ENCODE assay signal across 9 cellular contexts in the genomic region with DNA sequence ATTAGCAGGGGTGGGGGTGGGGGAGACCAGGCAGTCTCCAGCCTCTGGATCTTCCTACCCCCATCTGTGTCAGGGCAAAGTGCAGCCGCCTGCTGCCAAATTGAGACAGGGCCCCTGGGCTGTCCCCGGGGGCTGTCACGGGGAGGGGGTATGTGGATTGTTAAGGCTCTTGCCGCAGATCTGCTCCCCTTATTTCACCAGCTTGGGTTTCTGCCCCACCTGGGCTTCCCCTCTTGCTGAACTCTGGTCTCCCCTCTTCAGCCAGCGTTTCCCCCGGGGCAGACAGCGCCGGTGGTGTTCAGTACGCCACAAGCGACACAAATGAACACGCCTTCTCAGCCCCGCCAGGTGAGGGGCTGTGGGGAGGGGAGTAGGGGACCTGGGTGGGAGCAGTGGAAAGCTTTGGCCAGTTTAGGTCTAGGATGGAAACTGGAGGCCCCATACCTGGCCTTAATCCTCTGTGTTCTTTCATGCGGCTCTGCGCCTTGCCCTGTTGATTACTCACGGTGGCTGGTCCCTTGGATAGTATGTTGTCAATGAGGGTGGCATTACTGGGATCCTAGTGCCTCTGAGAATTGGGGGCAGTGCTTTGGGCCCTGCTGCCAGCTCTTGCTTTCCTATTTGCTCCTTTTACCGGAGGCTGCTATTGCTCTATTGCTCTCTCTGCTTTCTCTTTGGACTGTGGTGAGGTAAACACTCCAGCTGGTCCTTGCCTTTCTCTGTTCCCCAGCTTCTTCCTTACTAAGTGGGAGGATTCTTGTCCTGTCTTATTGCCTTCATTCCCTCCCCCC. TPM values are rescaled to one million over a fixed set of nuclear protein-coding genes. Genes with fewer than 3 reads are reported as not detected.
DNase-seq lines count a peak whose midpoint lies in the region; ATAC-seq and TF ChIP-seq lines count a peak whose summit lies in the region.
"Had no signal": no experiment of that assay in that cellular context is flagged by ENCODE, and none has a peak within 500 bp of the region (broad histone marks: within the 10 kb centered on the region; RNA-seq: fewer than 3 reads in every experiment).

No MANE protein-coding gene starts in this region.

- peak overlapping the region; percentile 91 for H3K9ac ChIP-seq in endodermal cell (ENCODE audit: extremely low read depth, low read length, poor library complexity, severe bottlenecking)

- H3K27ac ChIP-seq in endodermal cell (ENCODE audit: low read depth, low read length) = no peak overlapping the region

- H3K36me3 Mint-ChIP-seq in endodermal cell (ENCODE audit: low read depth) = peaks cover 34% of the 10 kb centered on the region
- peaks cover 18% of the 10 kb centered on the region for H3K36me3 Mint-ChIP-seq in osteocyte (ENCODE audit: unreplicated experiment)

- no peak for ATAC-seq in GM18519 (IDR thresholded peaks at IDR 0.05; ENCODE audit: low FRiP score, unreplicated experiment)

- H3K27ac Mint-ChIP-seq in endodermal cell = peak overlapping the region; percentile 74
- H3K27ac Mint-ChIP-seq in osteocyte (ENCODE audit: unreplicated experiment) = peak overlapping the region; percentile 75

- H3K27me3 ChIP-seq in endodermal cell (ENCODE audit: control insufficient read depth, insufficient read depth, low read length, poor library complexity, severe bottlenecking) = no peaks in the 10 kb centered on the region

- no peaks in the 10 kb centered on the region for H3K27me3 Mint-ChIP-seq in endodermal cell (ENCODE audit: insufficient read depth)
- no peaks in the 10 kb centered on the region for H3K27me3 Mint-ChIP-seq in osteocyte (ENCODE audit: unreplicated experiment)

- DNase-seq in RKO (ENCODE audit: low spot score) = peak; percentile 56
- DNase-seq in endodermal cell = no peak
- DNase-seq in osteocyte (ENCODE audit: extremely low spot score, unreplicated experiment) = no peak
- no peak for DNase-seq in SKM-1 (lab: John Stamatoyannopoulos, UW; ENCODE audit: unreplicated experiment)
- no peak for DNase-seq in stimulated activated CD4-positive, alpha-beta T cell treated with anti-CD3 and anti-CD28 coated beads, Interleukin-4, amount 100 ng/mL, for 24 hours
- DNase-seq in NCI-H1417 treated with DMSO at 0.1 percent for 48 hours (lab: John Stamatoyannopoulos, UW) = no peak

- H3K4me3 Mint-ChIP-seq in endodermal cell (peak overlapping the region; percentile 84), osteocyte (ENCODE audit: unreplicated experiment) (peak overlapping the region; percentile 79)

- TF ChIP-seq CTCF in endodermal cell (conservative IDR thresholded peaks at IDR 0.05) (no peak), osteocyte (IDR thresholded peaks at IDR 0.05) (no peak)

- H3K9me3 ChIP-seq in endodermal cell (ENCODE audit: control insufficient read depth, low read length) = no peaks in the 10 kb centered on the region

- WGBS in endodermal cell (ENCODE audit: insufficient coverage in 1 of 2, insufficient read length in 1 of 2), 2 experiments = 56 to 90% methylated on average over 2 to 16 of the region's 16 CpGs

- H3K9me3 Mint-ChIP-seq in endodermal cell (no peaks in the 10 kb centered on the region), osteocyte (ENCODE audit: unreplicated experiment) (no peaks in the 10 kb centered on the region)

- peaks cover 47% of the 10 kb centered on the region for H3K36me3 ChIP-seq in endodermal cell (ENCODE audit: control insufficient read depth, insufficient read depth, low read length)

- peaks cover 22% of the 10 kb centered on the region for H3K4me1 Mint-ChIP-seq in endodermal cell
- peaks cover 43% of the 10 kb centered on the region for H3K4me1 Mint-ChIP-seq in osteocyte (ENCODE audit: unreplicated experiment)

- peaks cover 5% of the 10 kb centered on the region for H3K4me1 ChIP-seq in endodermal cell (ENCODE audit: control insufficient read depth, insufficient read depth, low read length)

- H3K4me3 ChIP-seq in GM08714 (ENCODE audit: low read length) = peak overlapping the region; percentile 93
- peak overlapping the region; percentile 95 for H3K4me3 ChIP-seq in endodermal cell (ENCODE audit: low read length)

RNA-seq across cellular contexts. Expression of a gene that starts 1.7 kb away (rescaled TPM):
- total RNA-seq in endodermal cell (100 to 1,000 TPM; 408 to 475 TPM), osteocyte (367 and 385 TPM in 2 replicates)
- polyA plus RNA-seq in endodermal cell (2013, experiment 1 of 2) = 196 TPM
- polyA plus RNA-seq in endodermal cell (2013, experiment 2 of 2) = 206 TPM

RNA-seq across cellular contexts. Expression of a gene that starts 17.0 kb away (rescaled TPM):
- total RNA-seq in endodermal cell (100 to 1,000 TPM; 332 TPM), osteocyte (222 and 239 TPM in 2 replicates)
- 318 TPM for polyA plus RNA-seq in endodermal cell (2013, experiment 1 of 2)
- 281 TPM for polyA plus RNA-seq in endodermal cell (2013, experiment 2 of 2)

RNA-seq across cellular contexts. Expression of a gene that starts 21.3 kb away (rescaled TPM):
- total RNA-seq in endodermal cell = 10 to 100 TPM; 18.3 to 24.1 TPM
- polyA plus RNA-seq in endodermal cell (2013, experiment 1 of 2) = 28.0 TPM
- polyA plus RNA-seq in endodermal cell (2013, experiment 2 of 2) = 25.5 TPM
- total RNA-seq in osteocyte = 10.1 and 11.3 TPM in 2 replicates

RNA-seq across cellular contexts. Expression of a gene that starts 40.2 kb away (rescaled TPM):
- total RNA-seq in endodermal cell (not detected), osteocyte (not detected in 2 replicates)
- not detected for polyA plus RNA-seq in endodermal cell (2013, experiment 1 of 2)
- polyA plus RNA-seq in endodermal cell (2013, experiment 2 of 2) = not detected
- total RNA-seq: T-helper 1 cell treated with Interleukin-12 subunit alpha and Interleukin-12 subunit beta and Interleukin-4 antibody, amounts not matched to agents 30 ng/mL and 1 ng/mL, for 36 hours had no signal

RNA-seq across cellular contexts. Expression of a gene that starts 45.3 kb away (rescaled TPM):
- total RNA-seq in endodermal cell (10 to 100 TPM; 32.4 to 38.4 TPM), osteocyte (9.4 and 9.7 TPM in 2 replicates)
- 27.9 TPM for polyA plus RNA-seq in endodermal cell (2013, experiment 1 of 2)
- polyA plus RNA-seq in endodermal cell (2013, experiment 2 of 2) = 23.3 TPM
